In the genomic region with DNA sequence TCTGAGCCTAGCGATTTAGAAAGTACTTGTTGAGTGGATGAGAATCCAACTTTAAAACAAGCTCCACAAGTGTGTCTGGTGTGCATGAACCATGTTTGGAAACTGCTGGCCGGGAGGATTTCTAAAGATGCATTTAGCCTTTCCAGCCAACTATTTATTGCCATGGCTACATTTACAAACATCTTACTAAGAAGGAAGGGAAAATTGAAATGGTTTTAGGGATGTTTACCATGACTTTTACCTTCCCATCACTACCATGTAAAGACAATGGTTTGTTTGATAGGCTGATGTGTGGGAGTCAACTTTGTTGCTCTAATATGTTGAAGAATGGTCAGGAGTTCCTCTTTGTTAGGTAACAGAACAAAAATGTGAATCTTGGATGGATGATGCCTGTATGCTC, we compare ENCODE assay signal across 23 cellular contexts. TPM values are rescaled to one million over a fixed set of nuclear protein-coding genes. Genes with fewer than 3 reads are reported as not detected.
"Had no signal": no experiment of that assay in that cellular context is flagged by ENCODE, and none has a peak within 500 bp of the region (broad histone marks: within the 10 kb centered on the region; RNA-seq: fewer than 3 reads in every experiment).

No MANE protein-coding gene starts in this region.

- FAIRE-seq: islet of Langerhans had no signal

- H3K4me1 ChIP-seq: gastrocnemius medialis, uterus had no signal

- H3K27ac ChIP-seq: cardiac muscle cell, gastrocnemius medialis, uterus had no signal

- H3K9me3 ChIP-seq: gastrocnemius medialis, mucosa of descending colon, spleen, uterus had no signal

- H3K4me3 ChIP-seq: cardiac muscle cell, gastrocnemius medialis, mucosa of descending colon, spleen, uterus had no signal

- H3K27me3 ChIP-seq: cardiac muscle cell, gastrocnemius medialis, uterus had no signal

- H3K36me3 ChIP-seq: cardiac muscle cell, gastrocnemius medialis, spleen, uterus had no signal

- DNase-seq: activated CD4-positive, alpha-beta memory T cell treated with anti-CD3 and anti-CD28 coated beads, Interleukin-2, amount 10 ng/mL, durations not matched to agents 7 days and 5 days; activated CD4-positive, alpha-beta T cell treated with anti-CD3 and anti-CD28 coated beads, Interleukin-2, amount 10 ng/mL, durations not matched to agents 24 days and 14 days; activated effector memory CD4-positive, alpha-beta T cell treated with Interleukin-2 at 50 U/mL for 16 hours; activated naive CD4-positive, alpha-beta T cell treated with anti-CD3 and anti-CD28 coated beads for 36 hours; activated naive CD8-positive, alpha-beta T cell treated with anti-CD3 and anti-CD28 coated beads, Interleukin-2, amount 10 ng/mL, durations not matched to agents 7 days and 5 days; activated T-cell treated with anti-CD3 and anti-CD28 coated beads, Interleukin-2, amount 50 U/mL, for 72 hours; amniotic stem cell; dermis blood vessel endothelial cell; effector CD8-positive, alpha-beta T cell; erythroblast; gastrocnemius medialis; head of caudate nucleus; left cardiac atrium; mucosa of descending colon; naive B cell; nucleus accumbens; spleen; stimulated activated CD4-positive, alpha-beta T cell treated with anti-CD3 and anti-CD28 coated beads, Interleukin-4, amount 100 ng/mL, for 24 hours; stimulated activated naive CD8-positive, alpha-beta T cell treated with anti-CD3 and anti-CD28 coated beads, Interleukin-15, Interleukin-2, amounts not matched to agents 100 U/mL and 50 U/mL, for 24 hours; T-helper 9 cell; uterus had no signal

- ATAC-seq: activated T-cell treated with anti-CD3 and anti-CD28 coated beads, Interleukin-2, amount 50 U/mL, for 72 hours; gastrocnemius medialis; left cardiac atrium; mucosa of descending colon; stimulated activated naive CD8-positive, alpha-beta T cell treated with anti-CD3 and anti-CD28 coated beads, Interleukin-15, Interleukin-2, amounts not matched to agents 100 U/mL and 50 U/mL, for 24 hours had no signal

RNA-seq across cellular contexts. Expression of gene ARHGAP29, which starts 37.7 kb away (rescaled TPM):
- total RNA-seq: activated CD4-positive, alpha-beta T cell treated with anti-CD3 and anti-CD28 coated beads, Interleukin-2, amount 10 ng/mL, durations not matched to agents 24 days and 14 days; activated naive CD8-positive, alpha-beta T cell treated with anti-CD3 and anti-CD28 coated beads, Interleukin-2, amount 10 ng/mL, durations not matched to agents 7 days and 5 days had no signal
